ENCODE assay signal across 24 cellular contexts in the genomic region with DNA sequence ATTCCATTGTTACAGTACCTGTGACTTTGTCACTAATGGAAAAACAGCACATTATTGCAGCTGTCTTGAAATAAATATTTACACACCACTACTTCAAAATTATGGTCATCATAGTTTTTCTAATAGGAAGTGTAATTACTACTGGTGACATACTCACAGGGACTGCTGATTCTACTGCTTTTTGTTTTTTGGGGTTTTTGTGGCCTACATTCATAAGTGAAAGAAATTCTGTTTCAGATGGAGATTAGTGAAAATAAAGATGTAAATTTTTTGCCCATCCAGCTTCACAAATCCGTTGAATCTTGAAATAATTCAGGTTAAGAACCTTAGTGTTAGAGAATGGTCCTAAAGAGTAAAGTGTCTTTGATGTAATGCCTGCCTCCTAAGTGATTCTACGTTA. TPM values are rescaled to one million over a fixed set of nuclear protein-coding genes. Genes with fewer than 3 reads are reported as not detected.
DNase-seq lines count a peak whose midpoint lies in the region; ATAC-seq, FAIRE-seq and TF ChIP-seq lines count a peak whose summit lies in the region.
"Had no signal": no experiment of that assay in that cellular context is flagged by ENCODE, and none has a peak within 500 bp of the region (broad histone marks: within the 10 kb centered on the region; RNA-seq: fewer than 3 reads in every experiment).

No MANE protein-coding gene starts in this region.

- POLR2A ChIA-PET in HepG2 (lab: Yijun Ruan, JAX) (no interaction called here), HCT116 (lab: Charles Lee) (no interaction called here), activated B cell treated with CpG ODN at 0.5 μM for 24 hours (lab: Charles Lee) (interaction anchor here (1.2 to 2.9 kb wide), 4 partner anchors 14 to 44 kb away, joined by 3 to 13 read pairs (median 4); partner anchors contain the start of genes KNTC1, RSRC2 and ZCCHC8)

- in situ Hi-C loops in HepG2 (cut with HindIII; ENCODE audit: extremely low pct_ligation_motif_present, low pct_unique_long_range_greater_than_20kb): no loop called here

- TF ChIP-seq EP300 in HepG2 (IDR thresholded peaks at IDR 0.05; ENCODE audit: low read depth in 2 of 2, low read length in 2 of 2): no peak
- TF ChIP-seq EP300 in HepG2 (CRISPR knock-in tag; IDR thresholded peaks at IDR 0.05; ENCODE audit: borderline replicate concordance): no peak

- H3K27me3 ChIP-seq in HepG2 (ENCODE audit: control insufficient read depth in 1 of 2, insufficient read depth in 2 of 2, low read length in 2 of 2) (no peaks in the 10 kb centered on the region), right lobe of liver (no peaks in the 10 kb centered on the region), HCT116 (ENCODE audit: insufficient read depth, low read length) (no peaks in the 10 kb centered on the region)
- H3K27me3 ChIP-seq: Peyer's patch, SJCRH30 had no signal

- ATAC-seq in HepG2 (no peak), right lobe of liver (no peak), HCT116 (no peak), activated B cell treated with CpG ODN at 0.5 μM for 24 hours (ENCODE audit: low read depth) (no peak), HG03095 (IDR thresholded peaks at IDR 0.05; ENCODE audit: unreplicated experiment) (no peak)
- ATAC-seq: GM23338 had no signal

- H4K20me1 ChIP-seq in HepG2 (ENCODE audit: insufficient read depth, low read length) (no peaks in the 10 kb centered on the region), HCT116 (ENCODE audit: insufficient read depth) (no peaks in the 10 kb centered on the region)

- peaks cover 28% of the 10 kb centered on the region for H3K4me1 Mint-ChIP-seq in activated B cell treated with CpG ODN at 0.5 μM for 24 hours
- H3K4me1 Mint-ChIP-seq: CD8-positive, alpha-beta memory T cell; GM23338 had no signal

- H3K36me3 ChIP-seq in HepG2 (replicated peaks in 1 of 2; ENCODE audit: control insufficient read depth in 1 of 2, insufficient read depth in 2 of 2, low read length in 2 of 2) (peaks cover 3 to 31% of the 10 kb centered on the region in 2 experiments; a peak in 4 of 5 replicates), right lobe of liver (no peaks in the 10 kb centered on the region), HCT116 (ENCODE audit: control insufficient read depth in 1 of 2, insufficient read depth in 2 of 2, low read length in 2 of 2) (peaks cover 26 to 38% of the 10 kb centered on the region in 2 experiments)

- H3K4me2 ChIP-seq in HepG2 (ENCODE audit: low read depth, low read length): no peak overlapping the region
- H3K4me2 ChIP-seq in HCT116 (ENCODE audit: low read length): no peak overlapping the region
- H3K4me2 ChIP-seq: GM23338 had no signal

- WGBS in HepG2 (ENCODE audit: low lambda C conversion rate): 98% methylated on average over 2 of the region's 2 CpGs
- WGBS in right lobe of liver (ENCODE audit: insufficient coverage, low coverage, low lambda C conversion rate, missing lambda C conversion rate): 93% methylated on average over 2 of the region's 2 CpGs

- TSS peak; percentile 60 for BruUV-seq in HepG2 (replicated peaks; lab: Mats Ljungman, UMichigan)
- TSS peak; percentile 31 for BruUV-seq in HCT116 (replicated peaks; lab: Mats Ljungman, UMichigan)

- H3K36me3 Mint-ChIP-seq in activated B cell treated with CpG ODN at 0.5 μM for 24 hours (ENCODE audit: low read depth): peaks cover 29% of the 10 kb centered on the region

- H3K27ac Mint-ChIP-seq in activated B cell treated with CpG ODN at 0.5 μM for 24 hours: peak overlapping the region; percentile 82
- H3K27ac Mint-ChIP-seq: GM23338 had no signal

- H3K79me2 ChIP-seq in HepG2 (ENCODE audit: insufficient read depth, low read length): no peaks in the 10 kb centered on the region
- H3K79me2 ChIP-seq in HCT116 (ENCODE audit: insufficient read depth, low read length): peaks cover 5% of the 10 kb centered on the region

- H3K9ac ChIP-seq in HepG2 (ENCODE audit: insufficient read depth, low read depth, low read length) (no peak overlapping the region), HCT116 (ENCODE audit: low read length) (no peak overlapping the region)

- H3K9me3 ChIP-seq in HepG2 (ENCODE audit: low read length): no peaks in the 10 kb centered on the region
- no peaks in the 10 kb centered on the region for H3K9me3 ChIP-seq in right lobe of liver
- H3K9me3 ChIP-seq in HCT116 (ENCODE audit: control insufficient read depth in 1 of 2, insufficient read depth in 1 of 2, low read depth in 1 of 2, low read length in 2 of 2): no peaks in the 10 kb centered on the region
- H3K9me3 ChIP-seq: HAP-1, Peyer's patch, SJCRH30 had no signal

- TF ChIP-seq CTCF in HepG2 (CRISPR knock-in tag; IDR thresholded peaks at IDR 0.05): no peak
- TF ChIP-seq CTCF in right lobe of liver (IDR thresholded peaks at IDR 0.05): no peak
- no peak for TF ChIP-seq CTCF in HCT116 (IDR thresholded peaks at IDR 0.05 in 2 of 3, conservative IDR thresholded peaks at IDR 0.05 in 1 of 3; ENCODE audit: borderline replicate concordance in 1 of 3, insufficient read depth in 1 of 3, low read depth in 2 of 3, low read length in 2 of 3)
- no peak for TF ChIP-seq CTCF in activated B cell treated with CpG ODN at 0.5 μM for 24 hours (IDR thresholded peaks at IDR 0.05)

- CTCF ChIA-PET in HepG2 (lab: Yijun Ruan, JAX; ENCODE audit: low intra/inter-chr PET ratio, low total read pairs) (no interaction called here), HCT116 (lab: Charles Lee) (no interaction called here), activated B cell treated with CpG ODN at 0.5 μM for 24 hours (lab: Charles Lee) (no interaction called here)

- RAD21 ChIA-PET in HCT116 (lab: Charles Lee; ENCODE audit: low non-redundant PET in 1 of 2, low total read pairs in 2 of 2, uncharacterized antibody in 2 of 2, unreplicated experiment in 2 of 2): no interaction called here

- H3K4me3 ChIP-seq in HepG2 (replicated peaks in 1 of 3; ENCODE audit: insufficient read depth in 1 of 3, low read depth in 2 of 3, low read length in 3 of 3) (no peak overlapping the region), right lobe of liver (no peak overlapping the region), HCT116 (replicated peaks in 1 of 2; ENCODE audit: low read depth in 1 of 2, low read length in 2 of 2) (no peak overlapping the region)
- H3K4me3 ChIP-seq: GM23338, HAP-1, Peyer's patch, SJCRH30 had no signal

- H3K4me3 Mint-ChIP-seq in activated B cell treated with CpG ODN at 0.5 μM for 24 hours: no peak overlapping the region
- H3K4me3 Mint-ChIP-seq: CD8-positive, alpha-beta memory T cell; GM23338 had no signal

- no peak for FAIRE-seq in HepG2 (lab: Jason Lieb, UNC)

- TF ChIP-seq POLR2A in HepG2 (IDR thresholded peaks at IDR 0.05; ENCODE audit: insufficient read depth in 1 of 2, low read depth in 2 of 2, low read length in 2 of 2) (no peak), right lobe of liver (IDR thresholded peaks at IDR 0.05) (no peak), HCT116 (IDR thresholded peaks at IDR 0.05; ENCODE audit: borderline replicate concordance, extremely low read depth, insufficient read depth, insufficient read length) (no peak)

- no peaks in the 10 kb centered on the region for H3K9me2 ChIP-seq in HCT116 (ENCODE audit: insufficient read depth)

- H3K27ac ChIP-seq in HepG2 (ENCODE audit: extremely low read length, insufficient read depth, low read length) (no peak overlapping the region), right lobe of liver (no peak overlapping the region), HCT116 (ENCODE audit: low read depth, low read length) (no peak overlapping the region)
- H3K27ac ChIP-seq: 22Rv1, C4-2B, Peyer's patch, SJCRH30 had no signal

- DNase-seq in HepG2 (ENCODE audit: low spot score) (no peak), right lobe of liver (no peak), HCT116 (ENCODE audit: low read depth, low spot score) (no peak), activated B cell treated with CpG ODN at 0.5 μM for 24 hours (no peak), SIG-M5 (lab: John Stamatoyannopoulos, UW) (no peak), activated gamma-delta T cell (lab: John Stamatoyannopoulos, UW) (no peak), activated gamma-delta T cell treated with Interleukin-2 at 50 U/mL for 16 hours (no peak)
- DNase-seq: CD8-positive, alpha-beta memory T cell; DMS53; GDM1; NCI-H1092; NCI-H1436 treated with DMSO at 0.1 percent for 48 hours; NCI-H2029; NCI-H2227 treated with DMSO at 0.1 percent for 48 hours; NCI-H510A; NK-92 treated with Interleukin-12 subunit alpha and Interleukin-12 subunit beta, amount 100 ng/mL, for 24 hours; Peyer's patch; SJCRH30; T-helper 1 cell had no signal

- intact Hi-C loops in HepG2 (cut with micrococcal nuclease; ENCODE audit: unreplicated experiment): no loop called here
- intact Hi-C loops in right lobe of liver (cut with DNase I): no loop called here
- intact Hi-C loops in HCT116 (cut with micrococcal nuclease): no loop called here
- intact Hi-C loops in activated B cell treated with CpG ODN at 0.5 μM for 24 hours (cut with micrococcal nuclease): loop anchor here (2.0 kb wide), 1 partner anchor 16 kb away; no protein-coding TSS in a partner anchor

- TF ChIP-seq RAD21 in HepG2 (CRISPR knock-in tag; IDR thresholded peaks at IDR 0.05) (no peak), HCT116 (IDR thresholded peaks at IDR 0.05; ENCODE audit: low read depth) (no peak)

- H3K27me3 Mint-ChIP-seq in activated B cell treated with CpG ODN at 0.5 μM for 24 hours: no peaks in the 10 kb centered on the region
- H3K27me3 Mint-ChIP-seq: CD8-positive, alpha-beta memory T cell had no signal

- no peaks in the 10 kb centered on the region for H3K4me1 ChIP-seq in HepG2 (ENCODE audit: insufficient read depth, low read length)
- no peaks in the 10 kb centered on the region for H3K4me1 ChIP-seq in right lobe of liver
- no peaks in the 10 kb centered on the region for H3K4me1 ChIP-seq in HCT116 (ENCODE audit: control insufficient read depth in 1 of 2, insufficient read depth in 2 of 2, low read length in 2 of 2)
- H3K4me1 ChIP-seq: HAP-1, Peyer's patch, SJCRH30 had no signal

- no peaks in the 10 kb centered on the region for H3K9me3 Mint-ChIP-seq in activated B cell treated with CpG ODN at 0.5 μM for 24 hours
- H3K9me3 Mint-ChIP-seq: CD8-positive, alpha-beta memory T cell; GM23338 had no signal

- H2AFZ ChIP-seq in HepG2 (ENCODE audit: low read length) (no peak overlapping the region), HCT116 (ENCODE audit: low read depth, low read length, poor library complexity, severe bottlenecking) (no peak overlapping the region)
- H2AFZ ChIP-seq: GM23338 had no signal

RNA-seq across cellular contexts. Expression of gene KNTC1, which starts 17.5 kb away (rescaled TPM):
- total RNA-seq in HepG2 (2016; rRNA removed; fragmentation: Illumina TruSeq; extraction: Trizol) (49.2 and 57.6 TPM in 2 replicates), right lobe of liver (10 to 100 TPM in 1 of 6 experiments, 1 to 10 TPM in 5; 2.1 to 10.7 (median 3.5) TPM), HCT116 (2021; ENCODE audit: unreplicated experiment) (70.2 TPM), activated B cell treated with CpG ODN at 0.5 μM for 24 hours (45.5 and 64.0 TPM in 2 replicates)
- total RNA-seq in HepG2 (2016; cell fraction: cytosol; rRNA removed; fragmentation: Illumina TruSeq; extraction: Trizol; ENCODE audit: low read depth): 18.2 and 22.7 TPM in 2 replicates
- total RNA-seq in HepG2 (2016; cell fraction: insoluble cytoplasmic fraction; rRNA removed; fragmentation: Illumina TruSeq; extraction: Trizol): 49.4 and 57.3 TPM in 2 replicates
- 16.5 and 21.3 TPM in 2 replicates for total RNA-seq in HepG2 (2016; cell fraction: membrane; rRNA removed; fragmentation: Illumina TruSeq; extraction: Trizol)
- 108 and 118 TPM in 2 replicates for total RNA-seq in HepG2 (2016; cell fraction: nucleus; rRNA removed; fragmentation: Illumina TruSeq; extraction: Trizol)
- polyA plus RNA-seq in HepG2 (2011; rRNA removed): 26.9 and 45.1 TPM in 2 replicates
- polyA plus RNA-seq in HepG2 (2011; cell fraction: cytosol; rRNA removed): 6.0 and 6.6 TPM in 2 replicates
- 56.6 and 86.5 TPM in 2 replicates for polyA plus RNA-seq in HepG2 (2011; cell fraction: nucleus; rRNA removed)
- polyA plus RNA-seq in HepG2 (2012): 23.2 and 23.7 TPM in 2 replicates
- 2.0 and 2.9 TPM in 2 replicates for polyA plus RNA-seq in HepG2 (2016; cell fraction: cytosol; fragmentation: Illumina TruSeq; extraction: Trizol; ENCODE audit: low read depth)
- 27.6 and 27.7 TPM in 2 replicates for polyA plus RNA-seq in HepG2 (2016; cell fraction: insoluble cytoplasmic fraction; fragmentation: Illumina TruSeq; extraction: Trizol; ENCODE audit: low read depth)
- polyA plus RNA-seq in HepG2 (2016; cell fraction: membrane; fragmentation: Illumina TruSeq; extraction: Trizol; ENCODE audit: low read depth): 3.5 and 4.7 TPM in 2 replicates
- 208 and 213 TPM in 2 replicates for polyA plus RNA-seq in HepG2 (2016; cell fraction: nucleus; fragmentation: Illumina TruSeq; extraction: Trizol; ENCODE audit: insufficient read depth, low read depth)
- polyA minus RNA-seq in HepG2 (2011; rRNA and poly(A)+ RNA removed; ENCODE audit: low replicate concordance): 21.3 and 75.8 TPM in 2 replicates
- 10.1 and 13.4 TPM in 2 replicates for polyA minus RNA-seq in HepG2 (2011; cell fraction: cytosol; rRNA and poly(A)+ RNA removed)
- 88.6 and 117 TPM in 2 replicates for polyA minus RNA-seq in HepG2 (2011; cell fraction: nucleus; rRNA and poly(A)+ RNA removed)
- 24.0 and 28.3 TPM in 2 replicates for polyA plus RNA-seq in HCT116 (2012)

RNA-seq across cellular contexts. Expression of gene RSRC2, which starts 17.8 kb away (rescaled TPM):
- total RNA-seq in HepG2 (2016; rRNA removed; fragmentation: Illumina TruSeq; extraction: Trizol) (77.8 and 85.8 TPM in 2 replicates), right lobe of liver (10 to 100 TPM; 17.6 to 27.7 (median 23.4) TPM), HCT116 (2021; ENCODE audit: unreplicated experiment) (68.7 TPM), activated B cell treated with CpG ODN at 0.5 μM for 24 hours (106 and 126 TPM in 2 replicates)
- total RNA-seq in HepG2 (2016; cell fraction: cytosol; rRNA removed; fragmentation: Illumina TruSeq; extraction: Trizol; ENCODE audit: low read depth): 18.9 and 21.1 TPM in 2 replicates
- 79.4 and 84.5 TPM in 2 replicates for total RNA-seq in HepG2 (2016; cell fraction: insoluble cytoplasmic fraction; rRNA removed; fragmentation: Illumina TruSeq; extraction: Trizol)
- 32.8 and 33.2 TPM in 2 replicates for total RNA-seq in HepG2 (2016; cell fraction: membrane; rRNA removed; fragmentation: Illumina TruSeq; extraction: Trizol)
- 97.0 and 103 TPM in 2 replicates for total RNA-seq in HepG2 (2016; cell fraction: nucleus; rRNA removed; fragmentation: Illumina TruSeq; extraction: Trizol)
- polyA plus RNA-seq in HepG2 (2011; rRNA removed): 27.6 and 31.4 TPM in 2 replicates
- 7.5 and 10.3 TPM in 2 replicates for polyA plus RNA-seq in HepG2 (2011; cell fraction: cytosol; rRNA removed)
- 42.2 and 43.3 TPM in 2 replicates for polyA plus RNA-seq in HepG2 (2011; cell fraction: nucleus; rRNA removed)
- 50.4 and 65.0 TPM in 2 replicates for polyA plus RNA-seq in HepG2 (2012)
- polyA plus RNA-seq in HepG2 (2016; cell fraction: cytosol; fragmentation: Illumina TruSeq; extraction: Trizol; ENCODE audit: low read depth): 8.9 and 9.0 TPM in 2 replicates
- polyA plus RNA-seq in HepG2 (2016; cell fraction: insoluble cytoplasmic fraction; fragmentation: Illumina TruSeq; extraction: Trizol; ENCODE audit: low read depth): 98.3 and 98.6 TPM in 2 replicates
- polyA plus RNA-seq in HepG2 (2016; cell fraction: membrane; fragmentation: Illumina TruSeq; extraction: Trizol; ENCODE audit: low read depth): 14.1 and 18.0 TPM in 2 replicates
- 156 and 164 TPM in 2 replicates for polyA plus RNA-seq in HepG2 (2016; cell fraction: nucleus; fragmentation: Illumina TruSeq; extraction: Trizol; ENCODE audit: insufficient read depth, low read depth)
- polyA minus RNA-seq in HepG2 (2011; rRNA and poly(A)+ RNA removed; ENCODE audit: low replicate concordance): 17.3 and 23.5 TPM in 2 replicates
- 8.3 and 11.6 TPM in 2 replicates for polyA minus RNA-seq in HepG2 (2011; cell fraction: cytosol; rRNA and poly(A)+ RNA removed)
- polyA minus RNA-seq in HepG2 (2011; cell fraction: nucleus; rRNA and poly(A)+ RNA removed): 155 and 166 TPM in 2 replicates
- 45.0 and 47.6 TPM in 2 replicates for polyA plus RNA-seq in HCT116 (2012)

RNA-seq across cellular contexts. Expression of gene ZCCHC8, which starts 43.8 kb away (rescaled TPM):
- total RNA-seq in HepG2 (2016; rRNA removed; fragmentation: Illumina TruSeq; extraction: Trizol) (14.2 and 20.9 TPM in 2 replicates), right lobe of liver (10 to 100 TPM in 2 of 6 experiments, 1 to 10 TPM in 4; 8.5 to 13.0 (median 9.3) TPM), HCT116 (2021; ENCODE audit: unreplicated experiment) (30.5 TPM), activated B cell treated with CpG ODN at 0.5 μM for 24 hours (39.8 and 48.0 TPM in 2 replicates)
- 4.6 and 5.1 TPM in 2 replicates for total RNA-seq in HepG2 (2016; cell fraction: cytosol; rRNA removed; fragmentation: Illumina TruSeq; extraction: Trizol; ENCODE audit: low read depth)
- 14.0 and 22.1 TPM in 2 replicates for total RNA-seq in HepG2 (2016; cell fraction: insoluble cytoplasmic fraction; rRNA removed; fragmentation: Illumina TruSeq; extraction: Trizol)
- 7.2 and 7.6 TPM in 2 replicates for total RNA-seq in HepG2 (2016; cell fraction: membrane; rRNA removed; fragmentation: Illumina TruSeq; extraction: Trizol)
- total RNA-seq in HepG2 (2016; cell fraction: nucleus; rRNA removed; fragmentation: Illumina TruSeq; extraction: Trizol): 30.3 and 32.1 TPM in 2 replicates
- 18.6 and 20.5 TPM in 2 replicates for polyA plus RNA-seq in HepG2 (2011; rRNA removed)
- 9.6 and 13.2 TPM in 2 replicates for polyA plus RNA-seq in HepG2 (2011; cell fraction: cytosol; rRNA removed)
- polyA plus RNA-seq in HepG2 (2011; cell fraction: nucleus; rRNA removed): 37.9 and 40.8 TPM in 2 replicates
- polyA plus RNA-seq in HepG2 (2012): 20.5 and 20.8 TPM in 2 replicates
- polyA plus RNA-seq in HepG2 (2016; cell fraction: cytosol; fragmentation: Illumina TruSeq; extraction: Trizol; ENCODE audit: low read depth): 1.9 and 2.0 TPM in 2 replicates
- 15.5 and 16.5 TPM in 2 replicates for polyA plus RNA-seq in HepG2 (2016; cell fraction: insoluble cytoplasmic fraction; fragmentation: Illumina TruSeq; extraction: Trizol; ENCODE audit: low read depth)
- polyA plus RNA-seq in HepG2 (2016; cell fraction: membrane; fragmentation: Illumina TruSeq; extraction: Trizol; ENCODE audit: low read depth): 3.5 and 4.0 TPM in 2 replicates
- 75.5 and 80.1 TPM in 2 replicates for polyA plus RNA-seq in HepG2 (2016; cell fraction: nucleus; fragmentation: Illumina TruSeq; extraction: Trizol; ENCODE audit: insufficient read depth, low read depth)
- polyA minus RNA-seq in HepG2 (2011; rRNA and poly(A)+ RNA removed; ENCODE audit: low replicate concordance): 9.4 and 18.6 TPM in 2 replicates
- 8.1 and 11.2 TPM in 2 replicates for polyA minus RNA-seq in HepG2 (2011; cell fraction: cytosol; rRNA and poly(A)+ RNA removed)
- polyA minus RNA-seq in HepG2 (2011; cell fraction: nucleus; rRNA and poly(A)+ RNA removed): 40.6 and 42.0 TPM in 2 replicates
- polyA plus RNA-seq in HCT116 (2012): 12.2 and 16.1 TPM in 2 replicates
